Comparison of ENCODE assay signal across 8 cellular contexts in genomic region chr2:112541315-112542122, GRCh38.
DNase-seq lines count a peak whose midpoint lies in the region; ATAC-seq and TF ChIP-seq lines count a peak whose summit lies in the region.

No MANE protein-coding gene starts in this region.

- peaks cover 15 to 16% of the 10 kb centered on the region in 2 donors for H3K4me1 ChIP-seq in duodenal mucosa (ENCODE audit: control insufficient read depth in 1 of 2, insufficient read depth in 2 of 2, low read length in 2 of 2)

- H3K4me3 ChIP-seq in WI38 (ENCODE audit: low read depth, low read length) (peak overlapping the region; percentile 83), duodenal mucosa (ENCODE audit: low read depth in 1 of 2, low read length in 2 of 2) (peak overlapping the region; percentile 78 to 98)

- ATAC-seq in HG02763 (IDR thresholded peaks at IDR 0.05; ENCODE audit: unreplicated experiment) = peak; percentile 56

- no peaks in the 10 kb centered on the region for H3K27me3 ChIP-seq in duodenal mucosa (ENCODE audit: control insufficient read depth in 1 of 2, insufficient read depth in 2 of 2, low read length in 2 of 2)

- DNase-seq in NCI-H510A (lab: John Stamatoyannopoulos, UW) = peak; percentile 78
- DNase-seq in NCI-H510A treated with DMSO at 0.1 percent for 48 hours (lab: John Stamatoyannopoulos, UW) = no peak
- DNase-seq in NCI-H1930 (lab: John Stamatoyannopoulos, UW) = peak; percentile 78 to 82
- DNase-seq in medulla oblongata (ENCODE audit: extremely low spot score) = peak; percentile 29
- peak; percentile 84 for DNase-seq in stimulated activated CD8-positive, alpha-beta memory T cell treated with anti-CD3 and anti-CD28 coated beads, Interleukin-4, amount 100 ng/mL, for 48 hours

- peak overlapping the region; percentile 77 for H3K27ac ChIP-seq in duodenal mucosa (ENCODE audit: low read depth, low read length)

- no peak for TF ChIP-seq CTCF in WI38 (IDR thresholded peaks at IDR 0.05; ENCODE audit: low read depth, low read length)

- H3K9ac ChIP-seq in duodenal mucosa (ENCODE audit: low read depth in 1 of 2, low read length in 2 of 2) = peak overlapping the region; percentile 68 to 71

- H3K36me3 ChIP-seq in duodenal mucosa (ENCODE audit: control insufficient read depth in 1 of 2, insufficient read depth in 2 of 2, low read length in 2 of 2) = peaks cover 0 to 3% of the 10 kb centered on the region in 2 donors

- H3K9me3 ChIP-seq in duodenal mucosa (ENCODE audit: control insufficient read depth in 1 of 2, low read length in 2 of 2) = no peaks in the 10 kb centered on the region
